29 cellular contexts compared by ENCODE assay signal in the genomic region with DNA sequence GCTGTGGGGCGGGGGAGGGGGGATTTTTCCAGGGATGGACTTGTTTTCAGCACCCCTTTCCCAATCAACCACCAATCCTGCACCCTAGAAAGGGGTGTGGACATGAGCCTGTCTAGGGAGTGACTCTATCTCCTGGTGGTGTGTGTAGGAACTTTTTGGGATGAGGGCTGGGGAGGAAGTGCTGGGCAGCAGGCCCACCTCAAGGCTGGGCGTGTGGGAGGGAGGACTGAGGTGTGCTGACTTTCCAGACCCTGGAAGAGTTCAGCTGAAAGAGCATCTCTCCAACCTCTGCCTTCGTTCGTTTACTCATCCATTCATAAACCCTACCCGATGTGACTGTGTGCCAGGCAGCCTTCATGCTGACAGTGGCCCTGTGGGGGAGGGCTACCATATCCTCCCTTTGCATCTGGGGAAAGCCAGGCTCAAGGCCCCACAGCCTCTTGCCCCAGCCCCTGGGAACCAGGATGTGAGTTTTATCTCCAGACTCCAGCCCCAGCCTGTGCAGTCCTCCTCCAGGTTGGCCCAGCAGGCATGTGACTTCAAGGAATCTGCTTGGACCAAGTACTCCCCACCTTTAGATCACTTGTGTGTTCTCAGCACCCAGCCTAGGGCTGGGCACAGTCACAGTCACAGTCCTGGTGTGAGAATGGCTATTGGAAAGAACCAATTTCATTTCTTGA. TPM values are rescaled to one million over a fixed set of nuclear protein-coding genes. Genes with fewer than 3 reads are reported as not detected.
DNase-seq lines count a peak whose midpoint lies in the region; TF ChIP-seq lines count a peak whose summit lies in the region.
"Had no signal": no experiment of that assay in that cellular context is flagged by ENCODE, and none has a peak within 500 bp of the region (broad histone marks: within the 10 kb centered on the region; RNA-seq: fewer than 3 reads in every experiment).

No MANE protein-coding gene starts in this region.

- H3K27ac Mint-ChIP-seq in progenitor cell of endocrine pancreas = no peak overlapping the region

- H3K4me3 Mint-ChIP-seq in progenitor cell of endocrine pancreas (ENCODE audit: low read depth) = no peak overlapping the region

- peaks cover 83% of the 10 kb centered on the region for H3K27me3 Mint-ChIP-seq in progenitor cell of endocrine pancreas

- peaks cover 81% of the 10 kb centered on the region for H3K27me3 ChIP-seq in NT2/D1 (ENCODE audit: insufficient read depth, insufficient read length)

- H3K36me3 ChIP-seq in ES-I3 (ENCODE audit: insufficient read depth, low read length) (no peaks in the 10 kb centered on the region), NT2/D1 (ENCODE audit: insufficient read depth, insufficient read length, low read length) (no peaks in the 10 kb centered on the region)
- H3K36me3 ChIP-seq: BLaER1 treated with 17β-estradiol and CSF1 and Interleukin-3, amounts not matched to agents 10 nM and 100 nM; gastrocnemius medialis; left lung; neutrophil; vagina had no signal

- H3K9me3 ChIP-seq in ES-I3 (ENCODE audit: control insufficient read depth, insufficient read depth, low read length) = no peaks in the 10 kb centered on the region
- no peaks in the 10 kb centered on the region for H3K9me3 ChIP-seq in NT2/D1 (ENCODE audit: insufficient read depth, low read length)
- peaks cover 3% of the 10 kb centered on the region for H3K9me3 ChIP-seq in iPS-18c (ENCODE audit: control insufficient read depth, insufficient read depth, low read length)
- H3K9me3 ChIP-seq: BLaER1 treated with 17β-estradiol and CSF1 and Interleukin-3, amounts not matched to agents 10 nM and 100 nM; gastrocnemius medialis; left lung; mucosa of descending colon; neutrophil; vagina had no signal

- no peaks in the 10 kb centered on the region for H3K36me3 Mint-ChIP-seq in progenitor cell of endocrine pancreas (ENCODE audit: insufficient read depth)

- H3K9me3 Mint-ChIP-seq in progenitor cell of endocrine pancreas (ENCODE audit: low read depth) = no peaks in the 10 kb centered on the region

- H3K4me1 ChIP-seq in ES-I3 (ENCODE audit: insufficient read depth, low read length) (peaks cover 6% of the 10 kb centered on the region; the same call in 1 of the 2 replicates), NT2/D1 (ENCODE audit: insufficient read depth, insufficient read length) (peaks cover 18% of the 10 kb centered on the region)
- H3K4me1 ChIP-seq: gastrocnemius medialis had no signal

- TF ChIP-seq CTCF in choroid plexus epithelial cell (conservative IDR thresholded peaks at IDR 0.05; ENCODE audit: low read depth, low read length) (peak; percentile 6), progenitor cell of endocrine pancreas (IDR thresholded peaks at IDR 0.05; ENCODE audit: unreplicated experiment) (no peak)

- peak overlapping the region; percentile 57; the same call in 1 of the 2 replicates for H3K9ac ChIP-seq in ES-I3 (ENCODE audit: low read depth, low read length)
- H3K9ac ChIP-seq in NT2/D1 (ENCODE audit: insufficient read length, low read depth) = peak overlapping the region; percentile 52
- H3K9ac ChIP-seq: BLaER1 treated with 17β-estradiol and CSF1 and Interleukin-3, amounts not matched to agents 10 nM and 100 nM had no signal

- H3K4me1 Mint-ChIP-seq in progenitor cell of endocrine pancreas (ENCODE audit: low read depth) = peaks cover 2% of the 10 kb centered on the region

- H3K4me3 ChIP-seq in NT2/D1 (ENCODE audit: insufficient read length, low read depth) (peak overlapping the region; percentile 52), choroid plexus epithelial cell (ENCODE audit: low read depth, low read length) (no peak overlapping the region), iPS-18c (ENCODE audit: insufficient read depth, low read depth, low read length) (peak overlapping the region; percentile 51)
- H3K4me3 ChIP-seq: BLaER1 treated with 17β-estradiol and CSF1 and Interleukin-3, amounts not matched to agents 10 nM and 100 nM; gastrocnemius medialis; left lung; mucosa of descending colon had no signal

- intact Hi-C loops in head of caudate nucleus (cut with DNase I) = no loop called here

- no peak for DNase-seq in NT2/D1 (ENCODE audit: low read depth, low spot score)
- no peak for DNase-seq in choroid plexus epithelial cell (ENCODE audit: low read depth)
- no peak for DNase-seq in progenitor cell of endocrine pancreas (ENCODE audit: low spot score, unreplicated experiment)
- no peak for DNase-seq in pons (ENCODE audit: low spot score)
- no peak for DNase-seq in COLO668 (lab: John Stamatoyannopoulos, UW; ENCODE audit: unreplicated experiment)
- DNase-seq in head of caudate nucleus = no peak
- DNase-seq: activated CD4-positive, CD25-positive, alpha-beta regulatory T cell treated with anti-CD3 and anti-CD28 coated beads, Interleukin-2, amount 50 U/mL, for 72 hours; activated naive CD4-positive, alpha-beta T cell; activated T-cell treated with anti-CD3 and anti-CD28 coated beads, Interleukin-2, amount 50 U/mL, for 1 hour; amniotic stem cell; central memory CD4-positive, alpha-beta T cell; gastrocnemius medialis; IMR-90; NCI-H524 treated with DMSO at 0.1 percent for 48 hours; stimulated activated CD4-positive, alpha-beta T cell treated with anti-CD3 and anti-CD28 coated beads, Interleukin-1b, Interleukin-23, amount 100 ng/mL, for 48 hours; T-helper 9 cell had no signal

RNA-seq across cellular contexts. Expression of a gene that starts 6.7 kb away (rescaled TPM):
- total RNA-seq in progenitor cell of endocrine pancreas = not detected in 2 replicates
- total RNA-seq: Daoy, epithelial cell of proximal tubule, gastrocnemius medialis, IMR-90, left lung, M059J, mucosa of descending colon, pulmonary artery endothelial cell, skeletal muscle tissue, temporal lobe, vagina had no signal

RNA-seq across cellular contexts. Expression of a gene that starts 55.1 kb away (rescaled TPM):
- total RNA-seq in progenitor cell of endocrine pancreas = not detected in 2 replicates
- total RNA-seq: epithelial cell of proximal tubule, gastrocnemius medialis, IMR-90, left lung, M059J, mucosa of descending colon, pulmonary artery endothelial cell, skeletal muscle tissue, temporal lobe had no signal

RNA-seq across cellular contexts. Expression of a gene that starts 59.4 kb away (rescaled TPM):
- 29.3 and 31.9 TPM in 2 replicates for total RNA-seq in progenitor cell of endocrine pancreas
